Comparison of ENCODE assay signal across 17 cellular contexts in genomic region chr4:119667802-119668201, GRCh38. TPM values are rescaled to one million over a fixed set of nuclear protein-coding genes. Genes with fewer than 3 reads are reported as not detected.
A peak's percentile ranks its signal among the peaks of the same experiment; 100 is the strongest.
DNase-seq lines count a peak whose midpoint lies in the region; ATAC-seq and TF ChIP-seq lines count a peak whose summit lies in the region.
"Had no signal": no experiment of that assay in that cellular context is flagged by ENCODE, and none has a peak within 500 bp of the region (broad histone marks: within the 10 kb centered on the region; RNA-seq: fewer than 3 reads in every experiment).

No MANE protein-coding gene starts in this region.

- no peak overlapping the region for H3K27ac Mint-ChIP-seq in naive thymus-derived CD8-positive, alpha-beta T cell
- H3K27ac Mint-ChIP-seq: CD4-positive, CD25-positive, alpha-beta regulatory T cell; T-cell had no signal

- in situ Hi-C loops in Panc1 (cut with HindIII; ENCODE audit: low pct_unique_long_range_greater_than_20kb, low sequenced_read_pairs): no loop called here

- H4K20me1 ChIP-seq in SK-N-SH (ENCODE audit: insufficient read depth): no peaks in the 10 kb centered on the region
- no peaks in the 10 kb centered on the region for H4K20me1 ChIP-seq in fibroblast of lung (ENCODE audit: control insufficient read depth, extremely low read depth, insufficient read depth, low read length)

- H3K4me2 ChIP-seq in SK-N-SH: no peak overlapping the region
- H3K4me2 ChIP-seq in fibroblast of lung (ENCODE audit: extremely low read depth, insufficient read depth, low read length): no peak overlapping the region

- intact Hi-C loops in Panc1 (cut with micrococcal nuclease; ENCODE audit: unreplicated experiment): no loop called here
- intact Hi-C loops in left ventricle myocardium superior (cut with micrococcal nuclease): no loop called here

- H3K4me1 ChIP-seq in SK-N-SH (ENCODE audit: control insufficient read depth in 1 of 2, insufficient read depth in 2 of 2, low read depth in 1 of 2, low read length in 1 of 2) (peaks cover 4 to 5% of the 10 kb centered on the region in 2 experiments; a peak in 3 of 4 replicates), Panc1 (ENCODE audit: control insufficient read depth, insufficient read depth, low read length) (peaks cover 11% of the 10 kb centered on the region; the same call in 1 of the 2 replicates), fibroblast of lung (ENCODE audit: control insufficient read depth, extremely low read depth, insufficient read depth, low read length) (peaks cover under 1% of the 10 kb centered on the region)
- H3K4me1 ChIP-seq: SJCRH30 had no signal

- no peak for TF ChIP-seq RAD21 in SK-N-SH (IDR thresholded peaks at IDR 0.05; ENCODE audit: low read length)

- no peaks in the 10 kb centered on the region for H3K79me2 ChIP-seq in SK-N-SH (ENCODE audit: insufficient read depth)
- no peaks in the 10 kb centered on the region for H3K79me2 ChIP-seq in fibroblast of lung (ENCODE audit: control insufficient read depth, insufficient read depth, low read length)

- H3K27me3 ChIP-seq in SK-N-SH (ENCODE audit: insufficient read depth) (no peaks in the 10 kb centered on the region), Panc1 (ENCODE audit: control insufficient read depth, insufficient read depth, low read length) (no peaks in the 10 kb centered on the region), fibroblast of lung (ENCODE audit: control insufficient read depth, insufficient read depth, low read length) (no peaks in the 10 kb centered on the region)

- TF ChIP-seq CTCF in SK-N-SH (IDR thresholded peaks at IDR 0.05) (no peak), Panc1 (IDR thresholded peaks at IDR 0.05) (no peak), fibroblast of lung (conservative IDR thresholded peaks at IDR 0.05 in 1 of 2, IDR thresholded peaks at IDR 0.05 in 1 of 2; ENCODE audit: low read depth in 1 of 2, low read length in 2 of 2) (no peak)

- POLR2A ChIA-PET in SK-N-SH (lab: Yijun Ruan, JAX) (no interaction called here), Panc1 (lab: Charles Lee) (no interaction called here)
- POLR2A ChIA-PET in naive thymus-derived CD8-positive, alpha-beta T cell (lab: Charles Lee): no interaction called here

- BruUV-seq in Panc1 (replicated peaks; lab: Mats Ljungman, UMichigan): no TSS peak

- no peak overlapping the region for H3K27ac ChIP-seq in SK-N-SH (ENCODE audit: low read depth in 2 of 2, low read length in 1 of 2)
- H3K27ac ChIP-seq in Panc1 (ENCODE audit: low read length): peak overlapping the region; percentile 76
- H3K27ac ChIP-seq in fibroblast of lung (ENCODE audit: insufficient read depth, low read length): no peak overlapping the region
- H3K27ac ChIP-seq: HL-60, SJCRH30 had no signal

- no peak for TF ChIP-seq EP300 in SK-N-SH (IDR thresholded peaks at IDR 0.05; ENCODE audit: borderline replicate concordance in 1 of 2, low read depth in 1 of 2, low read length in 1 of 2)

- no peaks in the 10 kb centered on the region for H3K36me3 Mint-ChIP-seq in naive thymus-derived CD8-positive, alpha-beta T cell
- H3K36me3 Mint-ChIP-seq: CD4-positive, CD25-positive, alpha-beta regulatory T cell; T-cell had no signal

- no peak overlapping the region for H2AFZ ChIP-seq in SK-N-SH (ENCODE audit: low read depth)
- H2AFZ ChIP-seq in fibroblast of lung (ENCODE audit: low read length): peak overlapping the region; percentile 38

- no peaks in the 10 kb centered on the region for H3K36me3 ChIP-seq in SK-N-SH (replicated peaks in 1 of 2; ENCODE audit: control insufficient read depth in 1 of 2, insufficient read depth in 2 of 2, low read length in 1 of 2)
- H3K36me3 ChIP-seq in Panc1 (ENCODE audit: control insufficient read depth, insufficient read depth, low read length): no peaks in the 10 kb centered on the region
- no peaks in the 10 kb centered on the region for H3K36me3 ChIP-seq in fibroblast of lung (ENCODE audit: control insufficient read depth, insufficient read depth, low read length)
- H3K36me3 ChIP-seq: SJCRH30 had no signal

- no peaks in the 10 kb centered on the region for H3K4me1 Mint-ChIP-seq in naive thymus-derived CD8-positive, alpha-beta T cell
- H3K4me1 Mint-ChIP-seq: CD4-positive, CD25-positive, alpha-beta regulatory T cell; T-cell had no signal

- DNase-seq in SK-N-SH (no peak), Panc1 (ENCODE audit: low read depth, low spot score) (no peak), fibroblast of lung (ENCODE audit: low read depth in 2 of 2) (no peak), left ventricle myocardium superior (no peak)
- DNase-seq in naive thymus-derived CD8-positive, alpha-beta T cell: no peak
- DNase-seq in effector CD8-positive, alpha-beta T cell (lab: John Stamatoyannopoulos, UW): no peak
- DNase-seq: ACHN; CD4-positive, CD25-positive, alpha-beta regulatory T cell; DMS 273 treated with DMSO at 0.1 percent for 48 hours; NCI-H1105 treated with DMSO at 0.1 percent for 48 hours; NCI-H2029; NCI-H526; SJCRH30; T-cell had no signal

- H3K4me3 ChIP-seq in SK-N-SH (ENCODE audit: low read depth in 2 of 2, low read length in 1 of 2) (no peak overlapping the region), Panc1 (ENCODE audit: low read depth in 2 of 2, low read length in 2 of 2) (no peak overlapping the region), fibroblast of lung (replicated peaks in 1 of 4; ENCODE audit: control extremely low read depth in 1 of 4, insufficient read depth in 1 of 4, low read depth in 3 of 4, low read length in 4 of 4) (no peak overlapping the region)
- H3K4me3 ChIP-seq: K562, SJCRH30 had no signal

- no peaks in the 10 kb centered on the region for H3F3A ChIP-seq in SK-N-SH (replicated peaks; ENCODE audit: insufficient read depth)

- WGBS in SK-N-SH (ENCODE audit: low lambda C conversion rate): 66% methylated on average over 3 of the region's 3 CpGs

- H3K4me3 Mint-ChIP-seq in naive thymus-derived CD8-positive, alpha-beta T cell: no peak overlapping the region
- H3K4me3 Mint-ChIP-seq: CD4-positive, CD25-positive, alpha-beta regulatory T cell; T-cell had no signal

- no peak overlapping the region for H3K9ac ChIP-seq in SK-N-SH
- H3K9ac ChIP-seq in fibroblast of lung (ENCODE audit: insufficient read depth, low read length): no peak overlapping the region

- H3K9me2 ChIP-seq in SK-N-SH: no peaks in the 10 kb centered on the region

- peaks cover 6 to 34% (median 6%) of the 10 kb centered on the region in 5 donors for H3K27me3 Mint-ChIP-seq in naive thymus-derived CD8-positive, alpha-beta T cell

- H3K9me3 ChIP-seq in SK-N-SH: no peaks in the 10 kb centered on the region
- peaks cover 4% of the 10 kb centered on the region; the same call in 1 of the 2 replicates for H3K9me3 ChIP-seq in Panc1 (ENCODE audit: control insufficient read depth, insufficient read depth, low read depth, low read length)
- no peaks in the 10 kb centered on the region for H3K9me3 ChIP-seq in fibroblast of lung (ENCODE audit: control insufficient read depth, insufficient read depth, low read depth, low read length)
- H3K9me3 ChIP-seq: SJCRH30 had no signal

- CTCF ChIA-PET in SK-N-SH (lab: Yijun Ruan, JAX): interaction anchor here (1.2 kb wide), 1 partner anchor 11 kb away, joined by 4 read pairs; no protein-coding TSS in a partner anchor
- CTCF ChIA-PET in Panc1 (lab: Charles Lee): interaction anchor here (0.6 kb wide), 1 partner anchor 10 kb away, joined by 3 read pairs; no protein-coding TSS in a partner anchor

- ATAC-seq in SK-N-SH treated with all-trans-retinoic acid at 6 μM for 48 hours (no peak), Panc1 (no peak), left ventricle myocardium superior (no peak)
- no peak for ATAC-seq in naive thymus-derived CD8-positive, alpha-beta T cell
- ATAC-seq: K562, T-cell had no signal

- H3K9me3 Mint-ChIP-seq in naive thymus-derived CD8-positive, alpha-beta T cell: no peaks in the 10 kb centered on the region
- H3K9me3 Mint-ChIP-seq: T-cell had no signal

TF ChIP-seq in SK-N-SH treated with all-trans-retinoic acid at 6 μM for 48 hours, 23 proteins besides CTCF, POLR2A, EP300 and RAD21:
- TF ChIP-seq ZNF8 (CRISPR knock-in tag; IDR thresholded peaks at IDR 0.05): no peak
- TF ChIP-seq ZNF70 (CRISPR knock-in tag; IDR thresholded peaks at IDR 0.05): peak; percentile 96

TF ChIP-seq in SK-N-SH, 30 proteins besides CTCF, POLR2A, EP300 and RAD21 (continues in another document):
- no peak for TF ChIP-seq CHD2 (IDR thresholded peaks at IDR 0.05; ENCODE audit: low read length, partially characterized antibody)
- TF ChIP-seq TEAD4 (IDR thresholded peaks at IDR 0.05; ENCODE audit: borderline replicate concordance, insufficient read depth): no peak
- TF ChIP-seq GATA2 (CRISPR knock-in tag; IDR thresholded peaks at IDR 0.05): no peak
- no peak for TF ChIP-seq MXI1 (IDR thresholded peaks at IDR 0.05; ENCODE audit: low read depth, low read length)
- TF ChIP-seq YY1 (IDR thresholded peaks at IDR 0.05; ENCODE audit: low read depth): no peak
- no peak for TF ChIP-seq MEF2A (IDR thresholded peaks at IDR 0.05; ENCODE audit: borderline replicate concordance, low read depth)
- no peak for TF ChIP-seq MAX (IDR thresholded peaks at IDR 0.05; ENCODE audit: low read depth)
- no peak for TF ChIP-seq IRF3 (IDR thresholded peaks at IDR 0.05; ENCODE audit: low read depth, low read length)
- TF ChIP-seq SIN3A (IDR thresholded peaks at IDR 0.05; ENCODE audit: borderline replicate concordance, low read depth, low read length): no peak

RNA-seq across cellular contexts. Expression of gene PDE5A, which starts 39.2 kb away (rescaled TPM):
- 6.4 and 10.1 TPM in 2 replicates for polyA plus RNA-seq in SK-N-SH (2012; rRNA removed)
- polyA plus RNA-seq in SK-N-SH (2012; cell fraction: cytosol; rRNA removed): 9.0 and 10.7 TPM in 2 replicates
- polyA plus RNA-seq in SK-N-SH (2012; cell fraction: nucleus; rRNA removed): 9.0 and 21.7 TPM in 2 replicates
- total RNA-seq in Panc1 (2021; ENCODE audit: unreplicated experiment): 114 TPM
- polyA plus RNA-seq in Panc1 (2012; ENCODE audit: insufficient read length): 40.8 TPM
- total RNA-seq in fibroblast of lung: 383 and 832 TPM in 2 replicates
- polyA plus RNA-seq in fibroblast of lung: 197 and 253 TPM in 2 replicates
- 137 and 178 TPM in 2 replicates for polyA plus RNA-seq in fibroblast of lung (2012)
- polyA minus RNA-seq in fibroblast of lung (ENCODE audit: low replicate concordance): 227 and 333 TPM in 2 replicates
- total RNA-seq in naive thymus-derived CD8-positive, alpha-beta T cell: 1 to 10 TPM; 1.2 to 1.3 TPM
- 1 to 10 TPM; 1.0 to 1.1 (median 1.1) TPM for polyA plus RNA-seq in naive thymus-derived CD8-positive, alpha-beta T cell
- 7.6 TPM for total RNA-seq in left ventricle myocardium superior

Comparison
In these comparisons a context has a peak if more than half of its experiments do, and no peak if none do; other contexts are left out.
1. RNA of gene PDE5A, which starts 39.2 kb away (total RNA-seq): 383 to 832 TPM in fibroblast of lung and 114 TPM in Panc1 (single experiment); 7.6 TPM in left ventricle myocardium superior (single experiment) and 1.2 to 1.3 TPM in naive thymus-derived CD8-positive, alpha-beta T cell; every median in the first group is over 10 times any median in the second.